7 cellular contexts compared by ENCODE assay signal in genomic region chr7:12761691-12762090, GRCh38.
"Had no signal": no experiment of that assay in that cellular context is flagged by ENCODE, and none has a peak within 500 bp of the region (broad histone marks: within the 10 kb centered on the region; RNA-seq: fewer than 3 reads in every experiment).

No MANE protein-coding gene starts in this region.

- H3K36me3 ChIP-seq: HAP-1 had no signal

- H3K4me3 ChIP-seq: GM23248, HAP-1 had no signal

- H3K9me3 ChIP-seq: HAP-1 had no signal

- DNase-seq: GM23248, GOT3, H7 had no signal

- ATAC-seq: HCT116, HepG2 had no signal

- H3K9ac ChIP-seq: GM23248 had no signal

- H3K27ac ChIP-seq: GM23248, HL-60 had no signal
